In the genomic region with DNA sequence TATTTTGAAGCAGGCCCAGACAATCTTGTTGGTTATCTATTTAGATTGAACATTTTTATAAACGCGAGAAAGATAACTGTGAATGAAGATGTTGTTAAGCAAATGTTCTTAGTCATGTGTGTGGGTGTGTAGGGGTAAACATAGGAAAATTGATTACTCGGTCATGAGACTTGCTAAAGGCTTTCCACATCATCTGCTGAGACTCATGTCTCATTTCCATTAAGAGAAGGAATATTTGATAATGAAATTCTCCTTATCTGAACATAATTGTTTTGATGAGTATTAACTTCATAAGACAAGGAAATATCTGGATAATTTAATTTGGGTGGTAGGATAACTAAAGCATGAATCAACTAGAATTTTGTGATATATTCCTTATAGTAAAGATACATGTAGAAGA, we compare ENCODE assay signal across 17 cellular contexts. TPM values are rescaled to one million over a fixed set of nuclear protein-coding genes. Genes with fewer than 3 reads are reported as not detected.
DNase-seq lines count a peak whose midpoint lies in the region; ATAC-seq and TF ChIP-seq lines count a peak whose summit lies in the region.
"Had no signal": no experiment of that assay in that cellular context is flagged by ENCODE, and none has a peak within 500 bp of the region (broad histone marks: within the 10 kb centered on the region; RNA-seq: fewer than 3 reads in every experiment).

No MANE protein-coding gene starts in this region.

- H3K9me2 ChIP-seq in SK-N-SH: no peaks in the 10 kb centered on the region

- no peak for ATAC-seq in activated CD8-positive, alpha-beta memory T cell treated with anti-CD3 and anti-CD28 coated beads, Interleukin-2, amount 10 ng/mL, durations not matched to agents 7 days and 5 days
- ATAC-seq in natural killer cell treated with Interleukin-12 subunit alpha and Interleukin-12 subunit beta and Interleukin-15 and Interleukin-18, amount 100 ng/mL, for 72 hours: no peak

- H3K4me1 Mint-ChIP-seq in activated CD8-positive, alpha-beta memory T cell treated with anti-CD3 and anti-CD28 coated beads, Interleukin-2, amount 10 ng/mL, durations not matched to agents 7 days and 5 days: no peaks in the 10 kb centered on the region
- H3K4me1 Mint-ChIP-seq in natural killer cell treated with Interleukin-12 subunit alpha and Interleukin-12 subunit beta and Interleukin-15 and Interleukin-18, amount 100 ng/mL, for 72 hours (ENCODE audit: low read depth in 2 of 2): no peaks in the 10 kb centered on the region
- H3K4me1 Mint-ChIP-seq: CD4-positive, alpha-beta memory T cell; H9 had no signal

- H3K4me2 ChIP-seq in SK-N-SH (no peak overlapping the region), neuronal stem cell (ENCODE audit: insufficient read depth, low read length, poor library complexity, severe bottlenecking) (no peak overlapping the region)

- H4K91ac ChIP-seq in neuronal stem cell (ENCODE audit: low read depth, low read length, poor library complexity): no peak overlapping the region

- H3K27me3 Mint-ChIP-seq in activated CD8-positive, alpha-beta memory T cell treated with anti-CD3 and anti-CD28 coated beads, Interleukin-2, amount 10 ng/mL, durations not matched to agents 7 days and 5 days: no peaks in the 10 kb centered on the region
- H3K27me3 Mint-ChIP-seq in natural killer cell treated with Interleukin-12 subunit alpha and Interleukin-12 subunit beta and Interleukin-15 and Interleukin-18, amount 100 ng/mL, for 72 hours: no peaks in the 10 kb centered on the region

- no peak overlapping the region for H4K8ac ChIP-seq in neuronal stem cell (ENCODE audit: low read depth, low read length)

- H3K79me1 ChIP-seq in neuronal stem cell (ENCODE audit: low read depth, low read length): no peaks in the 10 kb centered on the region

- no peak for TF ChIP-seq RAD21 in SK-N-SH (IDR thresholded peaks at IDR 0.05; ENCODE audit: low read length)

- H3K27me3 ChIP-seq in SK-N-SH (ENCODE audit: insufficient read depth) (no peaks in the 10 kb centered on the region), neuronal stem cell (ENCODE audit: control insufficient read depth in 3 of 3, insufficient read depth in 3 of 3, low read depth in 1 of 3, low read length in 3 of 3) (no peaks in the 10 kb centered on the region), MG63 (no peaks in the 10 kb centered on the region)
- H3K27me3 ChIP-seq: BE2C, SJCRH30 had no signal

- WGBS in SK-N-SH (ENCODE audit: low lambda C conversion rate): 25% methylated on average over 3 of the region's 3 CpGs
- no CpG with 5 or more reads among the region's 3 CpGs for WGBS in neuronal stem cell (ENCODE audit: extremely low coverage in 2 of 2, insufficient read length in 2 of 2, insufficient replicate concordance in 1 of 2), 2 donors

- no peak overlapping the region for H3K27ac Mint-ChIP-seq in activated CD8-positive, alpha-beta memory T cell treated with anti-CD3 and anti-CD28 coated beads, Interleukin-2, amount 10 ng/mL, durations not matched to agents 7 days and 5 days
- no peak overlapping the region for H3K27ac Mint-ChIP-seq in natural killer cell treated with Interleukin-12 subunit alpha and Interleukin-12 subunit beta and Interleukin-15 and Interleukin-18, amount 100 ng/mL, for 72 hours
- H3K27ac Mint-ChIP-seq: CD4-positive, alpha-beta memory T cell; H9 had no signal

- H3K79me2 ChIP-seq in SK-N-SH (ENCODE audit: insufficient read depth): no peaks in the 10 kb centered on the region

- H3K23ac ChIP-seq in neuronal stem cell (ENCODE audit: low read depth, low read length, poor library complexity): no peak overlapping the region

- H3K36me3 ChIP-seq in SK-N-SH (replicated peaks in 1 of 2; ENCODE audit: control insufficient read depth in 1 of 2, insufficient read depth in 2 of 2, low read length in 1 of 2) (no peaks in the 10 kb centered on the region), neuronal stem cell (replicated peaks in 1 of 2; ENCODE audit: control insufficient read depth in 2 of 2, insufficient read depth in 2 of 2, low read length in 2 of 2) (no peaks in the 10 kb centered on the region), MG63 (no peaks in the 10 kb centered on the region)
- H3K36me3 ChIP-seq: BE2C, SJCRH30 had no signal

- H3K4me1 ChIP-seq in SK-N-SH (ENCODE audit: control insufficient read depth in 1 of 2, insufficient read depth in 2 of 2, low read depth in 1 of 2, low read length in 1 of 2) (no peaks in the 10 kb centered on the region; a peak in 1 of 4 replicates), neuronal stem cell (ENCODE audit: control insufficient read depth in 2 of 2, insufficient read depth in 1 of 2, low read depth in 1 of 2, low read length in 2 of 2) (no peaks in the 10 kb centered on the region)
- H3K4me1 ChIP-seq: BE2C, SJCRH30 had no signal

- no peaks in the 10 kb centered on the region for H3F3A ChIP-seq in SK-N-SH (replicated peaks; ENCODE audit: insufficient read depth)

- H3K9ac ChIP-seq in SK-N-SH (no peak overlapping the region), neuronal stem cell (ENCODE audit: low read depth, low read length, poor library complexity) (no peak overlapping the region)

- CTCF ChIA-PET in SK-N-SH (lab: Yijun Ruan, JAX): interaction anchor here (1.0 kb wide), 1 partner anchor 14 kb away, joined by 3 read pairs; no protein-coding TSS in a partner anchor
- CTCF ChIA-PET in activated CD8-positive, alpha-beta memory T cell treated with anti-CD3 and anti-CD28 coated beads, Interleukin-2, amount 10 ng/mL, durations not matched to agents 7 days and 5 days (lab: Charles Lee): no interaction called here

- TF ChIP-seq CTCF in SK-N-SH (IDR thresholded peaks at IDR 0.05): no peak
- TF ChIP-seq CTCF in fibroblast of mammary gland (conservative IDR thresholded peaks at IDR 0.05; ENCODE audit: control insufficient read depth, insufficient read depth, low read depth, low read length): no peak

- no peak overlapping the region for H2BK120ac ChIP-seq in neuronal stem cell (ENCODE audit: low read depth, low read length)

- H3K9me3 ChIP-seq in SK-N-SH (no peaks in the 10 kb centered on the region), neuronal stem cell (replicated peaks in 1 of 2; ENCODE audit: control insufficient read depth in 2 of 2, insufficient read depth in 1 of 2, low read depth in 1 of 2, low read length in 2 of 2) (no peaks in the 10 kb centered on the region), MG63 (no peaks in the 10 kb centered on the region)
- H3K9me3 ChIP-seq: BE2C, SJCRH30 had no signal

- peak; percentile 31 for DNase-seq in ELR (ENCODE audit: low read depth)
- no peak for DNase-seq in SK-N-SH
- peak; percentile 74 for DNase-seq in fibroblast of mammary gland (ENCODE audit: low read depth)
- no peak for DNase-seq in neuronal stem cell (ENCODE audit: low spot score)
- DNase-seq in activated CD8-positive, alpha-beta memory T cell treated with anti-CD3 and anti-CD28 coated beads, Interleukin-2, amount 10 ng/mL, durations not matched to agents 7 days and 5 days: no peak
- no peak for DNase-seq in stimulated activated CD4-positive, alpha-beta T cell treated with anti-CD3 and anti-CD28 coated beads, Interleukin-4, amount 100 ng/mL, for 24 hours
- DNase-seq in MG63: no peak
- no peak for DNase-seq in natural killer cell treated with Interleukin-12 subunit alpha and Interleukin-12 subunit beta and Interleukin-15 and Interleukin-18, amount 100 ng/mL, for 72 hours (ENCODE audit: low spot score)
- DNase-seq: ACHN; BE2C; CD4-positive, alpha-beta memory T cell; H9; NCI-H1436 treated with DMSO at 0.1 percent for 48 hours; NCI-H2081; NCI-H524; RPMI8226; SJCRH30 had no signal

- no peaks in the 10 kb centered on the region for H3K9me3 Mint-ChIP-seq in activated CD8-positive, alpha-beta memory T cell treated with anti-CD3 and anti-CD28 coated beads, Interleukin-2, amount 10 ng/mL, durations not matched to agents 7 days and 5 days (ENCODE audit: low read depth)
- no peaks in the 10 kb centered on the region for H3K9me3 Mint-ChIP-seq in natural killer cell treated with Interleukin-12 subunit alpha and Interleukin-12 subunit beta and Interleukin-15 and Interleukin-18, amount 100 ng/mL, for 72 hours
- H3K9me3 Mint-ChIP-seq: CD4-positive, alpha-beta memory T cell; H9 had no signal

- POLR2A ChIA-PET in SK-N-SH (lab: Yijun Ruan, JAX): no interaction called here

- H2AFZ ChIP-seq in SK-N-SH (ENCODE audit: low read depth) (peak overlapping the region; percentile 26; the same call in 1 of the 2 replicates), neuronal stem cell (ENCODE audit: low read length) (peak overlapping the region; percentile 15)

- H3K4me3 Mint-ChIP-seq in activated CD8-positive, alpha-beta memory T cell treated with anti-CD3 and anti-CD28 coated beads, Interleukin-2, amount 10 ng/mL, durations not matched to agents 7 days and 5 days: no peak overlapping the region
- H3K4me3 Mint-ChIP-seq in natural killer cell treated with Interleukin-12 subunit alpha and Interleukin-12 subunit beta and Interleukin-15 and Interleukin-18, amount 100 ng/mL, for 72 hours: no peak overlapping the region
- H3K4me3 Mint-ChIP-seq: CD4-positive, alpha-beta memory T cell; H9 had no signal

- TF ChIP-seq EP300 in SK-N-SH (IDR thresholded peaks at IDR 0.05; ENCODE audit: borderline replicate concordance in 1 of 2, low read depth in 1 of 2, low read length in 1 of 2): no peak

- no peak overlapping the region for H2BK12ac ChIP-seq in neuronal stem cell (ENCODE audit: low read length)

- no peak overlapping the region for H3K14ac ChIP-seq in neuronal stem cell (ENCODE audit: low read length)

- H3K18ac ChIP-seq in neuronal stem cell (ENCODE audit: low read length): no peak overlapping the region

- H2BK5ac ChIP-seq in neuronal stem cell (ENCODE audit: low read length): no peak overlapping the region

- H3K4me3 ChIP-seq in SK-N-SH (ENCODE audit: low read depth in 2 of 2, low read length in 1 of 2) (no peak overlapping the region), fibroblast of mammary gland (ENCODE audit: control insufficient read depth, low read depth, low read length) (no peak overlapping the region), neuronal stem cell (ENCODE audit: low read length in 2 of 2) (no peak overlapping the region), MG63 (no peak overlapping the region)
- H3K4me3 ChIP-seq: SJCRH30 had no signal

- no peaks in the 10 kb centered on the region for H3K36me3 Mint-ChIP-seq in activated CD8-positive, alpha-beta memory T cell treated with anti-CD3 and anti-CD28 coated beads, Interleukin-2, amount 10 ng/mL, durations not matched to agents 7 days and 5 days
- H3K36me3 Mint-ChIP-seq in natural killer cell treated with Interleukin-12 subunit alpha and Interleukin-12 subunit beta and Interleukin-15 and Interleukin-18, amount 100 ng/mL, for 72 hours: no peaks in the 10 kb centered on the region
- H3K36me3 Mint-ChIP-seq: CD4-positive, alpha-beta memory T cell had no signal

- H3K27ac ChIP-seq in SK-N-SH (ENCODE audit: low read depth in 2 of 2, low read length in 1 of 2) (peak overlapping the region in 1 of 2 experiments; percentile 18; a peak in 1 of 4 replicates), neuronal stem cell (replicated peaks; ENCODE audit: low read length) (no peak overlapping the region)
- H3K27ac ChIP-seq: SJCRH30 had no signal

- no peak overlapping the region for H2AK5ac ChIP-seq in neuronal stem cell (ENCODE audit: low read depth, low read length)

- no peaks in the 10 kb centered on the region for H4K20me1 ChIP-seq in SK-N-SH (ENCODE audit: insufficient read depth)

- H3K4ac ChIP-seq in neuronal stem cell (ENCODE audit: low read length): no peak overlapping the region

- H2BK15ac ChIP-seq in neuronal stem cell (ENCODE audit: low read length): no peak overlapping the region

RNA-seq across cellular contexts. Expression of a gene that starts 19.7 kb away (rescaled TPM):
- polyA plus RNA-seq in SK-N-SH (2012; rRNA removed): 2.0 and 2.4 TPM in 2 replicates
- 2.8 and 3.0 TPM in 2 replicates for polyA plus RNA-seq in SK-N-SH (2012; cell fraction: cytosol; rRNA removed)
- polyA plus RNA-seq in SK-N-SH (2012; cell fraction: nucleus; rRNA removed): 1.1 and 2.7 TPM in 2 replicates
- 7.1 TPM for polyA plus RNA-seq in neuronal stem cell (2013, experiment 1 of 2)
- polyA plus RNA-seq in neuronal stem cell (2013, experiment 2 of 2): 7.4 TPM
- total RNA-seq in activated CD8-positive, alpha-beta memory T cell treated with anti-CD3 and anti-CD28 coated beads, Interleukin-2, amount 10 ng/mL, durations not matched to agents 7 days and 5 days: 1 to 10 TPM; 1.4 to 2.1 TPM
- total RNA-seq in MG63 (2014; rRNA removed; shearing (Covaris generic); ENCODE audit: low replicate concordance): 1.6 and 2.2 TPM in 2 replicates
- total RNA-seq in natural killer cell treated with Interleukin-12 subunit alpha and Interleukin-12 subunit beta and Interleukin-15 and Interleukin-18, amount 100 ng/mL, for 72 hours: 1 to 10 TPM; 1.0 to 1.5 TPM

Comparison
In these comparisons a context has a peak if more than half of its experiments do, and no peak if none do; other contexts are left out.
1. DNase-seq: peak in ELR (single experiment) and fibroblast of mammary gland (single experiment); none in SK-N-SH (single experiment), neuronal stem cell (single experiment), activated CD8-positive, alpha-beta memory T cell treated with anti-CD3 and anti-CD28 coated beads, Interleukin-2, amount 10 ng/mL, durations not matched to agents 7 days and 5 days (single experiment), stimulated activated CD4-positive, alpha-beta T cell treated with anti-CD3 and anti-CD28 coated beads, Interleukin-4, amount 100 ng/mL, for 24 hours (single experiment), MG63 (single experiment) and natural killer cell treated with Interleukin-12 subunit alpha and Interleukin-12 subunit beta and Interleukin-15 and Interleukin-18, amount 100 ng/mL, for 72 hours (single experiment).